17 cellular contexts compared by ENCODE assay signal in the genomic region with DNA sequence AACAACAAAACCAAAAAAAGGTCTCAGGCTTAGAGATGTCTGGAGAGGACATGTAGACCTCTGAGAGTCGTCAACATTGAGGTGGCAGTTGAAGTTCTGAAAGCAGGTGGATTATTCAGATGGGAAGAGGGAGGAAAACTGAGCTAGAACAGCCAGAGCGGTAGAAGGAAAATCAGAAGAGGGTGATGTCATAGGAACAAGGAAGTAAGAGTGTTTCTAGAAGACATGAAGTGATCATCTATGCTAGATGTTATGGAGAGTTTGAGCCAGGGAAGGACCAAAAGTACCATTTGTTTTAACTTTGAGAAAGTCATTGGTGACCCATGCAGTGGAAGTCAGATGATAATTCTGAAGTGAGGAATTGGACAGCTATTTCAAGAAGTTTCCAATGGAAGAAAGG.
DNase-seq lines count a peak whose midpoint lies in the region; ATAC-seq, FAIRE-seq and TF ChIP-seq lines count a peak whose summit lies in the region.
"Had no signal": no experiment of that assay in that cellular context is flagged by ENCODE, and none has a peak within 500 bp of the region (broad histone marks: within the 10 kb centered on the region; RNA-seq: fewer than 3 reads in every experiment).

No MANE protein-coding gene starts in this region.

- H3K4me2 ChIP-seq in Karpas-422 (ENCODE audit: low read depth, low read length, poor library complexity, severe bottlenecking), result no peak overlapping the region
- no peak overlapping the region for H3K4me2 ChIP-seq in H1 (ENCODE audit: insufficient read depth in 1 of 2, low read depth in 2 of 2, low read length in 2 of 2)
- H3K4me2 ChIP-seq: BLaER1 had no signal

- DNase-seq in activated naive CD4-positive, alpha-beta T cell treated with anti-CD3 and anti-CD28 coated beads, Interleukin-2, amount 50 U/mL, for 72 hours (ENCODE audit: low spot score in 2 of 2), result no peak
- DNase-seq in Karpas-422 (peak; percentile 27), H1 (ENCODE audit: low read depth in 1 of 2, low spot score in 2 of 2) (no peak), medulla oblongata (ENCODE audit: extremely low spot score) (no peak), head of caudate nucleus (no peak)
- DNase-seq in stimulated activated naive B cell treated with anti-CD40 and anti-IgM and Interleukin-4, amounts not matched to agents 10 μg/mL and 1 μg/mL and 100 μg/mL, for 72 hours, result no peak
- DNase-seq: 8988T; AML-193; Caco-2; CD8-positive, alpha-beta memory T cell; DMS53; GOT3; HFFc6 had no signal

- H3K4ac ChIP-seq in H1 (replicated peaks; ENCODE audit: insufficient read length, low read depth, low read length), result no peak overlapping the region

- H2BK15ac ChIP-seq in H1 (ENCODE audit: low read length), result 0 out of 2 replicates have a peak overlapping the region, but pooled peaks have one; percentile 29

- FAIRE-seq in H1 (lab: Jason Lieb, UNC), result no peak
- FAIRE-seq: HTR-8/SVneo had no signal

- 0 out of 2 replicates have a peak, but pooled peaks cover 3% of the 10 kb centered on the region for H3K27me3 ChIP-seq in Karpas-422 (ENCODE audit: low read length)
- no peaks in the 10 kb centered on the region for H3K27me3 ChIP-seq in H1 (replicated peaks in 1 of 4; ENCODE audit: control insufficient read depth in 3 of 4, extremely low read depth in 1 of 4, insufficient read depth in 3 of 4, low read length in 3 of 4)
- H3K27me3 ChIP-seq: BLaER1 had no signal

- peak overlapping the region; percentile 48 for H3K27ac Mint-ChIP-seq in activated naive CD4-positive, alpha-beta T cell treated with anti-CD3 and anti-CD28 coated beads, Interleukin-2, amount 50 U/mL, for 24 hours
- peak overlapping the region in 1 of 2 donors; percentile 0 for H3K27ac Mint-ChIP-seq in activated naive CD4-positive, alpha-beta T cell treated with anti-CD3 and anti-CD28 coated beads, Interleukin-2, amount 50 U/mL, for 72 hours
- H3K27ac Mint-ChIP-seq in stimulated activated naive B cell treated with anti-CD40 and anti-IgM and Interleukin-4, amounts not matched to agents 10 μg/mL and 1 μg/mL and 100 μg/mL, for 72 hours, result peak overlapping the region; percentile 0

- no peak for TF ChIP-seq EP300 in H1 (IDR thresholded peaks at IDR 0.05; ENCODE audit: borderline replicate concordance in 1 of 2, low read depth in 2 of 2, low read length in 2 of 2)

- H2BK5ac ChIP-seq in H1 (ENCODE audit: low read depth, low read length), result no peak overlapping the region

- no peaks in the 10 kb centered on the region for H3K9me2 ChIP-seq in Karpas-422 (replicated peaks; ENCODE audit: insufficient read depth, low read length)

- H4K91ac ChIP-seq in H1 (replicated peaks; ENCODE audit: insufficient read length, low read length), result no peak overlapping the region

- H3K4me1 ChIP-seq in Karpas-422 (ENCODE audit: low read length) (no peaks in the 10 kb centered on the region), H1 (replicated peaks in 1 of 4; ENCODE audit: control insufficient read depth in 3 of 4, insufficient read depth in 4 of 4, low read length in 3 of 4) (peaks cover 0 to 4% (median 0%) of the 10 kb centered on the region in 4 experiments; a peak in 2 of 7 replicates)
- H3K4me1 ChIP-seq: BLaER1 had no signal

- no peak overlapping the region for H4K8ac ChIP-seq in H1 (ENCODE audit: extremely low read depth, insufficient read depth, low read length)

- no peak overlapping the region for H2BK120ac ChIP-seq in H1 (replicated peaks; ENCODE audit: low read depth, low read length)

- intact Hi-C loops in head of caudate nucleus (cut with DNase I), result no loop called here

- H3K36me3 ChIP-seq in Karpas-422 (ENCODE audit: insufficient read depth, low read length) (no peaks in the 10 kb centered on the region), H1 (ENCODE audit: control insufficient read depth in 2 of 4, insufficient read depth in 4 of 4, low read length in 3 of 4) (no peaks in the 10 kb centered on the region)
- H3K36me3 ChIP-seq: BLaER1, HAP-1 had no signal

- H4K5ac ChIP-seq in H1 (ENCODE audit: insufficient read length, low read depth, low read length), result no peak overlapping the region

- no peak overlapping the region for H3K56ac ChIP-seq in H1 (replicated peaks; ENCODE audit: insufficient read length, low read depth, low read length)

- H3K79me2 ChIP-seq in Karpas-422 (ENCODE audit: low read length) (no peaks in the 10 kb centered on the region), H1 (ENCODE audit: control insufficient read depth in 1 of 2, insufficient read depth in 2 of 2, low read length in 2 of 2) (peaks cover 0 to 22% of the 10 kb centered on the region in 2 experiments; a peak in 2 of 4 replicates)

- no peak overlapping the region for H3K14ac ChIP-seq in H1 (ENCODE audit: insufficient read length)

- H2AK5ac ChIP-seq in H1 (ENCODE audit: low read depth, low read length), result no peak overlapping the region

- TF ChIP-seq POLR2A in H1 (IDR thresholded peaks at IDR 0.05; ENCODE audit: control extremely low read depth in 1 of 2, low read depth in 2 of 2, low read length in 2 of 2), result no peak

- H3K4me1 Mint-ChIP-seq in activated naive CD4-positive, alpha-beta T cell treated with anti-CD3 and anti-CD28 coated beads, Interleukin-2, amount 50 U/mL, for 24 hours, result peaks cover 23% of the 10 kb centered on the region
- peaks cover 35 to 37% of the 10 kb centered on the region in 2 donors for H3K4me1 Mint-ChIP-seq in stimulated activated naive B cell treated with anti-CD40 and anti-IgM and Interleukin-4, amounts not matched to agents 10 μg/mL and 1 μg/mL and 100 μg/mL, for 72 hours

- H3K4me3 Mint-ChIP-seq in activated naive CD4-positive, alpha-beta T cell treated with anti-CD3 and anti-CD28 coated beads, Interleukin-2, amount 50 U/mL, for 24 hours, result no peak overlapping the region
- no peak overlapping the region for H3K4me3 Mint-ChIP-seq in stimulated activated naive B cell treated with anti-CD40 and anti-IgM and Interleukin-4, amounts not matched to agents 10 μg/mL and 1 μg/mL and 100 μg/mL, for 72 hours
- H3K4me3 Mint-ChIP-seq: CD8-positive, alpha-beta memory T cell; HFFc6 had no signal

- no peaks in the 10 kb centered on the region for H3K79me1 ChIP-seq in H1 (ENCODE audit: low read depth, low read length)

- no peaks in the 10 kb centered on the region for H3K9me3 ChIP-seq in Karpas-422 (ENCODE audit: low read length)
- no peaks in the 10 kb centered on the region for H3K9me3 ChIP-seq in H1 (ENCODE audit: insufficient read depth in 2 of 2, low read depth in 1 of 2, low read length in 1 of 2)
- H3K9me3 ChIP-seq: BLaER1, Caco-2, HAP-1 had no signal

- H2AFZ ChIP-seq in Karpas-422 (ENCODE audit: low read length) (no peak overlapping the region), H1 (ENCODE audit: low read length) (no peak overlapping the region)

- H2BK12ac ChIP-seq in H1 (ENCODE audit: low read depth, low read length), result no peak overlapping the region

- TF ChIP-seq RAD21 in H1 (IDR thresholded peaks at IDR 0.05 in 1 of 2, conservative IDR thresholded peaks at IDR 0.05 in 1 of 2; ENCODE audit: low read depth in 2 of 2, low read length in 2 of 2), result no peak

- H3K4me3 ChIP-seq in Karpas-422 (ENCODE audit: low read length) (no peak overlapping the region), H1 (ENCODE audit: extremely low read depth in 1 of 4, insufficient read depth in 2 of 4, low read depth in 3 of 4, low read length in 4 of 4) (no peak overlapping the region)
- H3K4me3 ChIP-seq: BLaER1, HAP-1 had no signal

- no peak overlapping the region for H3K23ac ChIP-seq in H1 (ENCODE audit: insufficient read length)

- H4K20me1 ChIP-seq in Karpas-422 (ENCODE audit: insufficient read depth, low read depth, low read length) (peaks cover 18% of the 10 kb centered on the region; the same call in 1 of the 2 replicates), H1 (replicated peaks in 1 of 2; ENCODE audit: control insufficient read depth in 1 of 2, insufficient read depth in 2 of 2, low read length in 2 of 2) (peaks cover 0 to 2% of the 10 kb centered on the region in 2 experiments)
- H4K20me1 ChIP-seq: BLaER1 had no signal

- H3K9me3 Mint-ChIP-seq in activated naive CD4-positive, alpha-beta T cell treated with anti-CD3 and anti-CD28 coated beads, Interleukin-2, amount 50 U/mL, for 24 hours, result no peaks in the 10 kb centered on the region
- H3K9me3 Mint-ChIP-seq in activated naive CD4-positive, alpha-beta T cell treated with anti-CD3 and anti-CD28 coated beads, Interleukin-2, amount 50 U/mL, for 72 hours, result no peaks in the 10 kb centered on the region
- no peaks in the 10 kb centered on the region for H3K9me3 Mint-ChIP-seq in stimulated activated naive B cell treated with anti-CD40 and anti-IgM and Interleukin-4, amounts not matched to agents 10 μg/mL and 1 μg/mL and 100 μg/mL, for 72 hours
- H3K9me3 Mint-ChIP-seq: CD8-positive, alpha-beta memory T cell had no signal

- H3K27ac ChIP-seq in Karpas-422 (ENCODE audit: low read length) (no peak overlapping the region), H1 (ENCODE audit: low read depth, low read length) (no peak overlapping the region)
- H3K27ac ChIP-seq: BLaER1 had no signal

- POLR2A ChIA-PET in H1 (lab: Charles Lee; ENCODE audit: partially characterized antibody), result no interaction called here

- peaks cover 22% of the 10 kb centered on the region for H3K36me3 Mint-ChIP-seq in activated naive CD4-positive, alpha-beta T cell treated with anti-CD3 and anti-CD28 coated beads, Interleukin-2, amount 50 U/mL, for 24 hours
- peaks cover 7 to 10% of the 10 kb centered on the region in 2 donors for H3K36me3 Mint-ChIP-seq in activated naive CD4-positive, alpha-beta T cell treated with anti-CD3 and anti-CD28 coated beads, Interleukin-2, amount 50 U/mL, for 72 hours
- peaks cover 29 to 48% of the 10 kb centered on the region in 2 donors for H3K36me3 Mint-ChIP-seq in stimulated activated naive B cell treated with anti-CD40 and anti-IgM and Interleukin-4, amounts not matched to agents 10 μg/mL and 1 μg/mL and 100 μg/mL, for 72 hours

- no peaks in the 10 kb centered on the region for H3K27me3 Mint-ChIP-seq in activated naive CD4-positive, alpha-beta T cell treated with anti-CD3 and anti-CD28 coated beads, Interleukin-2, amount 50 U/mL, for 24 hours
- no peaks in the 10 kb centered on the region for H3K27me3 Mint-ChIP-seq in stimulated activated naive B cell treated with anti-CD40 and anti-IgM and Interleukin-4, amounts not matched to agents 10 μg/mL and 1 μg/mL and 100 μg/mL, for 72 hours
- H3K27me3 Mint-ChIP-seq: CD8-positive, alpha-beta memory T cell had no signal

- H2BK20ac ChIP-seq in H1 (ENCODE audit: low read length), result no peak overlapping the region

- no peaks in the 10 kb centered on the region for H3K23me2 ChIP-seq in H1 (ENCODE audit: low read depth, low read length)

- WGBS in H1 (ENCODE audit: extremely low coverage in 1 of 2, insufficient coverage in 1 of 2, insufficient read length in 1 of 2, insufficient replicate concordance in 2 of 2, low coverage in 1 of 2, low lambda C conversion rate in 2 of 2, missing lambda C conversion rate in 1 of 2), 2 experiments, result 100% methylated on average over 2 of the region's 2 CpGs; no CpG with 5 or more reads in 1 of the 2 experiments

- no peak overlapping the region for H3K9ac ChIP-seq in Karpas-422 (ENCODE audit: low read length)
- H3K9ac ChIP-seq in H1 (replicated peaks in 1 of 4; ENCODE audit: extremely low read depth in 1 of 4, low read depth in 3 of 4, low read length in 3 of 4), result no peak overlapping the region
- H3K9ac ChIP-seq: BLaER1 had no signal

- no peak for TF ChIP-seq CTCF in H1 (IDR thresholded peaks at IDR 0.05; ENCODE audit: control extremely low read depth in 1 of 3, insufficient read depth in 1 of 3, low read depth in 1 of 3, low read length in 3 of 3)

- CTCF ChIA-PET in H1 (lab: Charles Lee; ENCODE audit: partially characterized antibody), result no interaction called here

- ATAC-seq in activated naive CD4-positive, alpha-beta T cell treated with anti-CD3 and anti-CD28 coated beads, Interleukin-2, amount 50 U/mL, for 72 hours, result no peak
- ATAC-seq in stimulated activated naive B cell treated with anti-CD40 and anti-IgM and Interleukin-4, amounts not matched to agents 10 μg/mL and 1 μg/mL and 100 μg/mL, for 72 hours (replicated peaks), result no peak

- no peak overlapping the region for H3K18ac ChIP-seq in H1 (ENCODE audit: extremely low read depth, low read length)
